In genomic region chr7:98870071-98870651, GRCh38 we compare ENCODE assay signal across 8 cellular contexts. TPM values are rescaled to one million over a fixed set of nuclear protein-coding genes. Genes with fewer than 3 reads are reported as not detected.
DNase-seq lines count a peak whose midpoint lies in the region; ATAC-seq and TF ChIP-seq lines count a peak whose summit lies in the region.

No MANE protein-coding gene starts in this region.

- H3K9me3 ChIP-seq in OCI-LY3 (ENCODE audit: insufficient read depth, low read length), result no peaks in the 10 kb centered on the region
- H3K9me3 ChIP-seq in uterus, result no peaks in the 10 kb centered on the region

- no peak overlapping the region for H2AFZ ChIP-seq in OCI-LY3 (ENCODE audit: low read depth, low read length)

- no peak for TF ChIP-seq POLR2A in uterus (IDR thresholded peaks at IDR 0.05)

- intact Hi-C loops in uterus (cut with DNase I; ENCODE audit: low total_unique reads), result no loop called here

- peaks cover 5% of the 10 kb centered on the region for H3K4me1 ChIP-seq in OCI-LY3 (ENCODE audit: low read length)
- peaks cover 0 to 7% of the 10 kb centered on the region in 2 donors for H3K4me1 ChIP-seq in uterus

- H3K4me2 ChIP-seq in OCI-LY3 (ENCODE audit: low read length), result peak overlapping the region; percentile 56

- H3K36me3 ChIP-seq in OCI-LY3 (replicated peaks; ENCODE audit: low read depth, low read length) (no peaks in the 10 kb centered on the region), uterus (no peaks in the 10 kb centered on the region)

- ATAC-seq in HG03103 (IDR thresholded peaks at IDR 0.05; ENCODE audit: low read depth, unreplicated experiment), result peak; percentile 75

- DNase-seq in NCI-H82 (lab: John Stamatoyannopoulos, UW) (peak; percentile 80), NCI-H82 treated with DMSO at 0.1 percent for 48 hours (lab: John Stamatoyannopoulos, UW; ENCODE audit: unreplicated experiment) (no peak), foreskin fibroblast (peak; percentile 29 to 72), pons (ENCODE audit: low spot score) (peak; percentile 9), uterus (peak; percentile 20 to 35)
- peak; percentile 53 for DNase-seq in activated effector memory CD4-positive, alpha-beta T cell treated with Interleukin-2 at 50 U/mL for 16 hours

- H3K27ac ChIP-seq in OCI-LY3 (ENCODE audit: low read length) (no peak overlapping the region), uterus (no peak overlapping the region)

- H3K79me2 ChIP-seq in OCI-LY3 (ENCODE audit: low read length), result no peaks in the 10 kb centered on the region

- H3K27me3 ChIP-seq in OCI-LY3 (ENCODE audit: low read depth, low read length), result peaks cover 11% of the 10 kb centered on the region
- H3K27me3 ChIP-seq in uterus, result no peaks in the 10 kb centered on the region

- no peak overlapping the region for H3K9ac ChIP-seq in OCI-LY3 (ENCODE audit: low read length)

- TF ChIP-seq CTCF in OCI-LY3 (IDR thresholded peaks at IDR 0.05; ENCODE audit: low read depth, low read length) (no peak), foreskin fibroblast (IDR thresholded peaks at IDR 0.05; ENCODE audit: low read depth, low read length) (no peak), uterus (IDR thresholded peaks at IDR 0.05) (no peak)

- H3K4me3 ChIP-seq in OCI-LY3 (ENCODE audit: low read length) (peak overlapping the region; percentile 59), foreskin fibroblast (ENCODE audit: low read depth in 1 of 2, low read length in 2 of 2) (peak overlapping the region; percentile 49 to 54), uterus (peak overlapping the region; percentile 16 to 28)

- H4K20me1 ChIP-seq in OCI-LY3 (ENCODE audit: insufficient read depth, low read length), result no peaks in the 10 kb centered on the region

RNA-seq across cellular contexts. Expression of gene TMEM130, which starts 0.3 kb away (rescaled TPM):
- 1 to 10 TPM in 2 of 4 donors, not detected in 2; 3.5 to 3.9 TPM for total RNA-seq in uterus

RNA-seq across cellular contexts. Expression of gene TRRAP, which starts 8.2 kb away (rescaled TPM):
- total RNA-seq in uterus, result 10 to 100 TPM; 19.7 to 62.3 (median 31.1) TPM
